34 cellular contexts compared by ENCODE assay signal in genomic region chr6:160267102-160267501, GRCh38. TPM values are rescaled to one million over a fixed set of nuclear protein-coding genes. Genes with fewer than 3 reads are reported as not detected.
"Had no signal": no experiment of that assay in that cellular context is flagged by ENCODE, and none has a peak within 500 bp of the region (broad histone marks: within the 10 kb centered on the region; RNA-seq: fewer than 3 reads in every experiment).

No MANE protein-coding gene starts in this region.

- H3K4me1 ChIP-seq: SJSA1 had no signal

- DNase-seq: activated CD4-positive, alpha-beta memory T cell treated with anti-CD3 and anti-CD28 coated beads, Interleukin-2, amount 10 ng/mL, durations not matched to agents 7 days and 5 days; activated CD4-positive, alpha-beta T cell treated with anti-CD3 and anti-CD28 coated beads for 1 hour; activated CD4-positive, alpha-beta T cell treated with anti-CD3 and anti-CD28 coated beads for 48 hours; activated CD4-positive, CD25-positive, alpha-beta regulatory T cell; activated effector memory CD4-positive, alpha-beta T cell treated with anti-CD3 and anti-CD28 coated beads, Interleukin-2, amount 50 U/mL, for 16 hours; activated naive CD4-positive, alpha-beta T cell; activated naive CD4-positive, alpha-beta T cell treated with anti-CD3 and anti-CD28 coated beads, Interleukin-2, amount 50 U/mL, for 16 hours; activated naive CD8-positive, alpha-beta T cell treated with anti-CD3 and anti-CD28 coated beads for 36 hours; activated T-cell treated with anti-CD3 and anti-CD28 coated beads, Interleukin-2, amount 50 U/mL, for 1 hour; activated T-cell treated with anti-CD3 and anti-CD28 coated beads, Interleukin-2, amount 50 U/mL, for 72 hours; amniotic stem cell; aorta; Kasumi-1; KG1; NCI-H1105; NCI-H1436; NCI-H1694; NCI-H1930; NCI-H2081 treated with DMSO at 0.1 percent for 48 hours; NCI-H345; NCI-H524 treated with DMSO at 0.1 percent for 48 hours; RPMI8226; SHP77 treated with DMSO at 0.1 percent for 48 hours; T-cell; T-helper 2 cell; T-helper 9 cell; WERI-Rb-1 had no signal

- H3K9me3 Mint-ChIP-seq: activated CD4-positive, alpha-beta memory T cell treated with anti-CD3 and anti-CD28 coated beads, Interleukin-2, amount 10 ng/mL, durations not matched to agents 7 days and 5 days; activated naive CD8-positive, alpha-beta T cell treated with anti-CD3 and anti-CD28 coated beads for 36 hours; activated T-cell treated with anti-CD3 and anti-CD28 coated beads, Interleukin-2, amount 50 U/mL, for 72 hours; activated T-helper 17 cell treated with anti-CD3 and anti-CD28 coated beads, Interleukin-2, amount 50 U/mL, for 72 hours; central memory CD8-positive, alpha-beta T cell; T-cell had no signal

- H3K4me3 Mint-ChIP-seq: activated CD4-positive, alpha-beta memory T cell treated with anti-CD3 and anti-CD28 coated beads, Interleukin-2, amount 10 ng/mL, durations not matched to agents 7 days and 5 days; activated naive CD8-positive, alpha-beta T cell treated with anti-CD3 and anti-CD28 coated beads for 36 hours; activated T-cell treated with anti-CD3 and anti-CD28 coated beads, Interleukin-2, amount 50 U/mL, for 72 hours; activated T-helper 17 cell treated with anti-CD3 and anti-CD28 coated beads, Interleukin-2, amount 50 U/mL, for 72 hours; central memory CD8-positive, alpha-beta T cell; T-cell had no signal

- H3K27ac ChIP-seq: cardiac muscle cell, SJSA1, WERI-Rb-1 had no signal

- H3K36me3 Mint-ChIP-seq: activated naive CD8-positive, alpha-beta T cell treated with anti-CD3 and anti-CD28 coated beads for 36 hours; T-cell had no signal

- H3K27me3 ChIP-seq: cardiac muscle cell, SJSA1 had no signal

- H3K4me1 Mint-ChIP-seq: activated T-helper 17 cell treated with anti-CD3 and anti-CD28 coated beads, Interleukin-2, amount 50 U/mL, for 72 hours had no signal

- H3K36me3 ChIP-seq: cardiac muscle cell, SJSA1, WERI-Rb-1 had no signal

- H3K27ac Mint-ChIP-seq: activated CD4-positive, alpha-beta memory T cell treated with anti-CD3 and anti-CD28 coated beads, Interleukin-2, amount 10 ng/mL, durations not matched to agents 7 days and 5 days; activated naive CD8-positive, alpha-beta T cell treated with anti-CD3 and anti-CD28 coated beads for 36 hours; activated T-cell treated with anti-CD3 and anti-CD28 coated beads, Interleukin-2, amount 50 U/mL, for 72 hours; activated T-helper 17 cell treated with anti-CD3 and anti-CD28 coated beads, Interleukin-2, amount 50 U/mL, for 72 hours; T-cell had no signal

- H3K4me3 ChIP-seq: cardiac muscle cell, SJSA1 had no signal

- H3K27me3 Mint-ChIP-seq: activated CD4-positive, alpha-beta memory T cell treated with anti-CD3 and anti-CD28 coated beads, Interleukin-2, amount 10 ng/mL, durations not matched to agents 7 days and 5 days; activated naive CD8-positive, alpha-beta T cell treated with anti-CD3 and anti-CD28 coated beads for 36 hours had no signal

RNA-seq across cellular contexts. Expression of gene SLC22A2, which starts 8.5 kb away (rescaled TPM):
- total RNA-seq: activated CD4-positive, alpha-beta memory T cell treated with anti-CD3 and anti-CD28 coated beads, Interleukin-2, amount 10 ng/mL, durations not matched to agents 7 days and 5 days; activated CD8-positive, alpha-beta memory T cell treated with anti-CD3 and anti-CD28 coated beads for 36 hours; activated naive CD8-positive, alpha-beta T cell treated with anti-CD3 and anti-CD28 coated beads for 36 hours; activated T-cell treated with anti-CD3 and anti-CD28 coated beads, Interleukin-2, amount 50 U/mL, for 72 hours; activated T-helper 17 cell treated with anti-CD3 and anti-CD28 coated beads, Interleukin-2, amount 50 U/mL, for 72 hours; cardiac muscle cell; chondrocyte; NCI-H460; SJSA1; T-cell had no signal
- polyA plus RNA-seq: cardiac muscle cell had no signal
